In the genomic region with DNA sequence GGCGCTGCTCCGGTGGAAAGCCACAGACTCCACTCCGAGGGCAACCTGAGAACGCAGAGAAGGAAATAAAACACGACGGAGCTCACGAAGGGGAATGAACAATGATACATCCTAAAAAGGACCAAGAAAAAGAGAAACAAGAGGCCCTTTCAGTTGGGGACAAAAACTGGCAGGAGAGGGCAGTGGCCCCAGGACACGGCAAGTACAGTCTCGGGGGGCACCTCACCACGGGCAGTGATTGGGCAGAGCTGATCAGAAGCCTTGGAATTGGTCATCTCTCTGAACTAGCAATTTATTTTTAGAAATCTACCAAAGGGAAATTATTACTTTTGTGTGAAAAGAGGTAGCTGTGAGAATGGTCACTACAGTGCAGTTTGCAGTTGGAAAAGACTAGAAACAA, we compare ENCODE assay signal across 18 cellular contexts.
"Had no signal": no experiment of that assay in that cellular context is flagged by ENCODE, and none has a peak within 500 bp of the region (broad histone marks: within the 10 kb centered on the region; RNA-seq: fewer than 3 reads in every experiment).

No MANE protein-coding gene starts in this region.

- H3K27ac ChIP-seq: body of pancreas, WERI-Rb-1 had no signal

- H3K9me3 ChIP-seq: body of pancreas had no signal

- H3K36me3 ChIP-seq: WERI-Rb-1 had no signal

- H3K9me3 Mint-ChIP-seq: activated CD4-positive, alpha-beta memory T cell treated with anti-CD3 and anti-CD28 coated beads, Interleukin-2, amount 10 ng/mL, durations not matched to agents 7 days and 5 days; activated naive CD4-positive, alpha-beta T cell treated with anti-CD3 and anti-CD28 coated beads, Interleukin-2, amount 50 U/mL, for 24 hours; central memory CD8-positive, alpha-beta T cell had no signal

- H3K27me3 ChIP-seq: body of pancreas had no signal

- H3K4me3 ChIP-seq: body of pancreas had no signal

- ATAC-seq: activated CD4-positive, alpha-beta T cell treated with anti-CD3 and anti-CD28 coated beads for 36 hours; body of pancreas; PC-3 had no signal

- H3K4me1 Mint-ChIP-seq: activated CD4-positive, alpha-beta memory T cell treated with anti-CD3 and anti-CD28 coated beads, Interleukin-2, amount 10 ng/mL, durations not matched to agents 7 days and 5 days; activated CD4-positive, alpha-beta T cell treated with anti-CD3 and anti-CD28 coated beads for 36 hours had no signal

- H3K27ac Mint-ChIP-seq: activated CD4-positive, alpha-beta memory T cell treated with anti-CD3 and anti-CD28 coated beads, Interleukin-2, amount 10 ng/mL, durations not matched to agents 7 days and 5 days; activated CD4-positive, alpha-beta T cell treated with anti-CD3 and anti-CD28 coated beads for 36 hours; activated naive CD4-positive, alpha-beta T cell treated with anti-CD3 and anti-CD28 coated beads, Interleukin-2, amount 50 U/mL, for 24 hours had no signal

- DNase-seq: activated CD4-positive, alpha-beta memory T cell treated with anti-CD3 and anti-CD28 coated beads, Interleukin-2, amount 10 ng/mL, durations not matched to agents 7 days and 5 days; activated CD4-positive, alpha-beta T cell treated with anti-CD3 and anti-CD28 coated beads for 36 hours; activated CD4-positive, alpha-beta T cell treated with anti-CD3 and anti-CD28 coated beads, Interleukin-2, amount 50 U/mL, for 1 hour; activated CD8-positive, alpha-beta memory T cell treated with anti-CD3 and anti-CD28 coated beads, Interleukin-2, amount 50 U/mL, for 4 hours; activated T-cell treated with anti-CD3 and anti-CD28 coated beads, Interleukin-2, amount 50 U/mL, for 1 hour; aorta; body of pancreas; NCI-H1048; NCI-H146; NCI-H187 treated with DMSO at 0.1 percent for 48 hours; NCI-H2081 treated with DMSO at 0.1 percent for 48 hours; NCI-H446; NCI-H524; PC-3; SHP77 treated with DMSO at 0.1 percent for 48 hours; WERI-Rb-1 had no signal

- H3K4me3 Mint-ChIP-seq: activated CD4-positive, alpha-beta memory T cell treated with anti-CD3 and anti-CD28 coated beads, Interleukin-2, amount 10 ng/mL, durations not matched to agents 7 days and 5 days; activated CD4-positive, alpha-beta T cell treated with anti-CD3 and anti-CD28 coated beads for 36 hours; activated naive CD4-positive, alpha-beta T cell treated with anti-CD3 and anti-CD28 coated beads, Interleukin-2, amount 50 U/mL, for 24 hours; central memory CD8-positive, alpha-beta T cell had no signal

- H3K27me3 Mint-ChIP-seq: activated CD4-positive, alpha-beta memory T cell treated with anti-CD3 and anti-CD28 coated beads, Interleukin-2, amount 10 ng/mL, durations not matched to agents 7 days and 5 days; activated CD4-positive, alpha-beta T cell treated with anti-CD3 and anti-CD28 coated beads for 36 hours; activated naive CD4-positive, alpha-beta T cell treated with anti-CD3 and anti-CD28 coated beads, Interleukin-2, amount 50 U/mL, for 24 hours; central memory CD8-positive, alpha-beta T cell had no signal
